In genomic region chr1:119308806-119309205, GRCh38 we compare ENCODE assay signal across 31 cellular contexts. TPM values are rescaled to one million over a fixed set of nuclear protein-coding genes. Genes with fewer than 3 reads are reported as not detected.
"Had no signal": no experiment of that assay in that cellular context is flagged by ENCODE, and none has a peak within 500 bp of the region (broad histone marks: within the 10 kb centered on the region; RNA-seq: fewer than 3 reads in every experiment).

No MANE protein-coding gene starts in this region.

- H2AFZ ChIP-seq: neural progenitor cell, parathyroid adenoma had no signal

- H3K4me3 ChIP-seq: esophagus squamous epithelium, heart right ventricle, left lung, neural progenitor cell, right lobe of liver, smooth muscle cell, suprapubic skin, transverse colon, vagina had no signal

- DNase-seq: cortex of kidney; effector memory CD8-positive, alpha-beta T cell; erythroblast; esophagus squamous epithelium; foreskin melanocyte; glutamatergic neuron; heart right ventricle; hippocampal formation; left cardiac atrium; left lung; mesenchymal stem cell; naive B cell; right lobe of liver; stimulated activated CD4-positive, alpha-beta T cell treated with anti-CD3 and anti-CD28 coated beads, Interleukin-12 subunit alpha, Interleukin-12 subunit beta, amount 100 ng/mL, for 4 hours; stimulated activated CD4-positive, alpha-beta T cell treated with anti-CD3 and anti-CD28 coated beads, Interleukin-1b, Interleukin-23, amount 100 ng/mL, for 48 hours; stimulated activated CD4-positive, alpha-beta T cell treated with anti-CD3 and anti-CD28 coated beads, Interleukin-4, amount 100 ng/mL, for 1 hour; stimulated activated CD8-positive, alpha-beta memory T cell treated with anti-CD3 and anti-CD28 coated beads, Interleukin-4, amount 100 ng/mL, for 48 hours; stimulated activated naive CD4-positive, alpha-beta T cell; stimulated activated naive CD8-positive, alpha-beta T cell treated with anti-CD3 and anti-CD28 coated beads, Interleukin-15, amount 100 ng/mL, for 72 hours; transverse colon had no signal

- H3K27ac ChIP-seq: esophagus squamous epithelium, heart right ventricle, left lung, neural progenitor cell, parathyroid adenoma, right lobe of liver, suprapubic skin, transverse colon, vagina had no signal

- H3K27me3 ChIP-seq: esophagus squamous epithelium, heart right ventricle, left lung, neural progenitor cell, right lobe of liver, suprapubic skin, transverse colon, vagina had no signal

- H3K4me2 ChIP-seq: neural progenitor cell, smooth muscle cell had no signal

- H3K27ac Mint-ChIP-seq: effector memory CD8-positive, alpha-beta T cell; naive B cell; natural killer cell treated with Interleukin-12 subunit alpha and Interleukin-12 subunit beta and Interleukin-15 and Interleukin-18, amount 100 ng/mL, for 72 hours; neural progenitor cell; progenitor cell of endocrine pancreas; stimulated activated naive CD8-positive, alpha-beta T cell treated with anti-CD3 and anti-CD28 coated beads, Interleukin-15, amount 100 ng/mL, for 72 hours had no signal

- H3K4me1 ChIP-seq: esophagus squamous epithelium, heart right ventricle, left lung, neural progenitor cell, parathyroid adenoma, suprapubic skin had no signal

- H3K4me3 Mint-ChIP-seq: effector memory CD8-positive, alpha-beta T cell; naive B cell; natural killer cell treated with Interleukin-12 subunit alpha and Interleukin-12 subunit beta and Interleukin-15 and Interleukin-18, amount 100 ng/mL, for 72 hours; neural progenitor cell; stimulated activated naive CD8-positive, alpha-beta T cell treated with anti-CD3 and anti-CD28 coated beads, Interleukin-15, amount 100 ng/mL, for 72 hours had no signal

- H3K79me2 ChIP-seq: parathyroid adenoma had no signal

- H3K36me3 ChIP-seq: esophagus squamous epithelium, heart right ventricle, left lung, neural progenitor cell, right lobe of liver, suprapubic skin, transverse colon, vagina had no signal

- H3K36me3 Mint-ChIP-seq: naive B cell; natural killer cell treated with Interleukin-12 subunit alpha and Interleukin-12 subunit beta and Interleukin-15 and Interleukin-18, amount 100 ng/mL, for 72 hours; neural progenitor cell had no signal

- H3K9me3 Mint-ChIP-seq: effector memory CD8-positive, alpha-beta T cell; natural killer cell treated with Interleukin-12 subunit alpha and Interleukin-12 subunit beta and Interleukin-15 and Interleukin-18, amount 100 ng/mL, for 72 hours; neural progenitor cell; stimulated activated naive CD8-positive, alpha-beta T cell treated with anti-CD3 and anti-CD28 coated beads, Interleukin-15, amount 100 ng/mL, for 72 hours had no signal

- H3K9me3 ChIP-seq: esophagus squamous epithelium, heart right ventricle, left lung, right lobe of liver, suprapubic skin, transverse colon, vagina had no signal

- H3K4me1 Mint-ChIP-seq: naive B cell; stimulated activated naive CD8-positive, alpha-beta T cell treated with anti-CD3 and anti-CD28 coated beads, Interleukin-15, amount 100 ng/mL, for 72 hours had no signal

- H3K9ac ChIP-seq: neural progenitor cell, parathyroid adenoma had no signal

RNA-seq across cellular contexts. Expression of gene HAO2, which starts 59.8 kb away (rescaled TPM):
- total RNA-seq: dermis microvascular lymphatic vessel endothelial cell; esophagus squamous epithelium; heart right ventricle; kidney epithelial cell; left cardiac atrium; left lung; lung microvascular endothelial cell; natural killer cell treated with Interleukin-12 subunit alpha and Interleukin-12 subunit beta and Interleukin-15 and Interleukin-18, amount 100 ng/mL, for 72 hours; osteoblast; progenitor cell of endocrine pancreas; smooth muscle cell; transverse colon; vagina had no signal
- polyA plus RNA-seq: smooth muscle cell had no signal
